19 cellular contexts compared by ENCODE assay signal in genomic region chr2:179239838-179240237, GRCh38. TPM values are rescaled to one million over a fixed set of nuclear protein-coding genes. Genes with fewer than 3 reads are reported as not detected.
DNase-seq lines count a peak whose midpoint lies in the region; ATAC-seq, FAIRE-seq and TF ChIP-seq lines count a peak whose summit lies in the region.
"Had no signal": no experiment of that assay in that cellular context is flagged by ENCODE, and none has a peak within 500 bp of the region (broad histone marks: within the 10 kb centered on the region; RNA-seq: fewer than 3 reads in every experiment).

No MANE protein-coding gene starts in this region.

- no peak overlapping the region for H3K4me3 Mint-ChIP-seq in T-helper 1 cell treated with Interleukin-12 subunit alpha and Interleukin-12 subunit beta and Interleukin-4 antibody, amounts not matched to agents 30 μg/mL and 1 μg/mL, for 36 hours
- H3K4me3 Mint-ChIP-seq: immature natural killer cell had no signal

- no peak for TF ChIP-seq EP300 in A549 (IDR thresholded peaks at IDR 0.05)

- H3K27ac ChIP-seq in A549 (peak overlapping the region; percentile 4 to 50; a peak in 4 of 6 replicates), RWPE2 (ENCODE audit: poor library complexity, severe bottlenecking) (peak overlapping the region; percentile 54), epithelial cell of prostate (peak overlapping the region; percentile 26), spleen (peak overlapping the region in 1 of 8 donors; percentile 27)
- H3K27ac ChIP-seq: 22Rv1 had no signal

- CTCF ChIA-PET in A549 (lab: Yijun Ruan, JAX): interaction anchor here (1.4 kb wide), 1 partner anchor 23 kb away, joined by 3 read pairs; no protein-coding TSS in a partner anchor

- no peak for ATAC-seq in A549
- ATAC-seq in RWPE2 (ENCODE audit: low read depth): no peak

- TF ChIP-seq CTCF in A549 (IDR thresholded peaks at IDR 0.05) (no peak), RWPE2 (IDR thresholded peaks at IDR 0.05; ENCODE audit: poor library complexity, severe bottlenecking) (no peak), spleen (IDR thresholded peaks at IDR 0.05 in 8 of 11, conservative IDR thresholded peaks at IDR 0.05 in 3 of 11) (no peak)

- intact Hi-C loops in spleen (cut with DNase I; ENCODE audit: low total_unique reads): no loop called here

- no peak for TF ChIP-seq RAD21 in A549 (conservative IDR thresholded peaks at IDR 0.05 in 1 of 2, IDR thresholded peaks at IDR 0.05 in 1 of 2)

- H3K36me3 ChIP-seq in RWPE2 (ENCODE audit: low read depth) (no peaks in the 10 kb centered on the region), spleen (no peaks in the 10 kb centered on the region)

- H3K4me2 ChIP-seq in A549: peak overlapping the region; percentile 62

- H3K4me1 ChIP-seq in A549 (peaks cover 37% of the 10 kb centered on the region), RWPE2 (ENCODE audit: insufficient read depth, poor library complexity, severe bottlenecking) (peaks cover 30% of the 10 kb centered on the region), spleen (peaks cover 0 to 75% (median 25%) of the 10 kb centered on the region in 6 donors)

- TF ChIP-seq POLR2A in A549 (IDR thresholded peaks at IDR 0.05; ENCODE audit: low read length) (no peak), spleen (IDR thresholded peaks at IDR 0.05) (no peak)

- FAIRE-seq in A549 (lab: Jason Lieb, UNC): no peak
- FAIRE-seq: TTC549 had no signal

- DNase-seq in T-helper 1 cell (no peak), A549 (ENCODE audit: low read depth in 1 of 2, low spot score in 1 of 2) (no peak), RWPE2 (ENCODE audit: low spot score) (no peak), epithelial cell of prostate (ENCODE audit: low read depth, low spot score) (no peak), spleen (no peak), NCI-H82 (lab: John Stamatoyannopoulos, UW) (no peak)
- no peak for DNase-seq in activated CD8-positive, alpha-beta memory T cell treated with anti-CD3 and anti-CD28 coated beads for 24 hours
- DNase-seq: amygdala; caudate nucleus; immature natural killer cell; Kasumi-1; mucosa of descending colon; NCI-H1092 treated with DMSO at 0.1 percent for 48 hours; NCI-H2081; NCI-H446 treated with DMSO at 0.1 percent for 48 hours; stimulated activated CD4-positive, alpha-beta T cell treated with anti-CD3 and anti-CD28 coated beads, Interleukin-4, amount 100 ng/mL, for 24 hours had no signal

- peaks cover 37% of the 10 kb centered on the region for H3K4me1 Mint-ChIP-seq in T-helper 1 cell treated with Interleukin-12 subunit alpha and Interleukin-12 subunit beta and Interleukin-4 antibody, amounts not matched to agents 30 μg/mL and 1 μg/mL, for 36 hours (ENCODE audit: low read depth)

- no peaks in the 10 kb centered on the region for H3K27me3 ChIP-seq in RWPE2 (ENCODE audit: insufficient read depth, poor library complexity, severe bottlenecking)
- H3K27me3 ChIP-seq in spleen (replicated peaks in 1 of 7): no peaks in the 10 kb centered on the region

- no peaks in the 10 kb centered on the region for H3K9me3 Mint-ChIP-seq in T-helper 1 cell treated with Interleukin-12 subunit alpha and Interleukin-12 subunit beta and Interleukin-4 antibody, amounts not matched to agents 30 μg/mL and 1 μg/mL, for 36 hours

- 58% methylated on average over 2 of the region's 2 CpGs for WGBS in A549 (ENCODE audit: missing lambda C conversion rate)
- 75 to 85% (median 80%) methylated on average over 2 of the region's 2 CpGs for WGBS in spleen, 5 donors

- H3K9me3 ChIP-seq in A549 (no peaks in the 10 kb centered on the region), RWPE2 (ENCODE audit: severe bottlenecking) (no peaks in the 10 kb centered on the region), spleen (no peaks in the 10 kb centered on the region)
- H3K9me3 ChIP-seq: mucosa of descending colon had no signal

- peak overlapping the region; percentile 64 for H3K27ac Mint-ChIP-seq in T-helper 1 cell treated with Interleukin-12 subunit alpha and Interleukin-12 subunit beta and Interleukin-4 antibody, amounts not matched to agents 30 μg/mL and 1 μg/mL, for 36 hours
- H3K27ac Mint-ChIP-seq: immature natural killer cell had no signal

- no peaks in the 10 kb centered on the region for H3K27me3 Mint-ChIP-seq in T-helper 1 cell treated with Interleukin-12 subunit alpha and Interleukin-12 subunit beta and Interleukin-4 antibody, amounts not matched to agents 30 μg/mL and 1 μg/mL, for 36 hours (ENCODE audit: low read depth)

- POLR2A ChIA-PET in A549 (lab: Yijun Ruan, JAX): interaction anchor here (0.9 kb wide), 1 partner anchor 29 kb away, joined by 4 read pairs; no protein-coding TSS in a partner anchor

- no peak overlapping the region for H3K4me3 ChIP-seq in A549
- no peak overlapping the region for H3K4me3 ChIP-seq in RWPE2 (ENCODE audit: severe bottlenecking)
- no peak overlapping the region for H3K4me3 ChIP-seq in spleen
- H3K4me3 ChIP-seq: mucosa of descending colon had no signal

- peaks cover 6% of the 10 kb centered on the region for H3K36me3 Mint-ChIP-seq in T-helper 1 cell treated with Interleukin-12 subunit alpha and Interleukin-12 subunit beta and Interleukin-4 antibody, amounts not matched to agents 30 μg/mL and 1 μg/mL, for 36 hours (ENCODE audit: low read depth)
- H3K36me3 Mint-ChIP-seq: immature natural killer cell had no signal

TF ChIP-seq in A549, 52 proteins besides CTCF, POLR2A, EP300 and RAD21:
- TF ChIP-seq KDM5A (IDR thresholded peaks at IDR 0.05) (no peak), FOSL2 (IDR thresholded peaks at IDR 0.05) (no peak), FOSL2 (CRISPR knock-in tag; IDR thresholded peaks at IDR 0.05) (no peak), MAZ (IDR thresholded peaks at IDR 0.05; ENCODE audit: borderline replicate concordance, low read depth, low read length) (no peak), RARB (CRISPR knock-in tag; IDR thresholded peaks at IDR 0.05) (no peak), EHMT2 (IDR thresholded peaks at IDR 0.05; ENCODE audit: low read depth) (no peak), NFE2L2 (conservative IDR thresholded peaks at IDR 0.05; ENCODE audit: low read length) (no peak)
- TF ChIP-seq, protein P1, sequence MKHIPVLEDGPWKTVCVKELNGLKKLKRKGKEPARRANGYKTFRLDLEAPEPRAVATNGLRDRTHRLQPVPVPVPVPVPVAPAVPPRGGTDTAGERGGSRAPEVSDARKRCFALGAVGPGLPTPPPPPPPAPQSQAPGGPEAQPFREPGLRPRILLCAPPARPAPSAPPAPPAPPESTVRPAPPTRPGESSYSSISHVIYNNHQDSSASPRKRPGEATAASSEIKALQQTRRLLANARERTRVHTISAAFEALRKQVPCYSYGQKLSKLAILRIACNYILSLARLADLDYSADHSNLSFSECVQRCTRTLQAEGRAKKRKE (CRISPR knock-in tag; IDR thresholded peaks at IDR 0.05; ENCODE audit: low read depth): no peak
- TF ChIP-seq, protein P2, sequence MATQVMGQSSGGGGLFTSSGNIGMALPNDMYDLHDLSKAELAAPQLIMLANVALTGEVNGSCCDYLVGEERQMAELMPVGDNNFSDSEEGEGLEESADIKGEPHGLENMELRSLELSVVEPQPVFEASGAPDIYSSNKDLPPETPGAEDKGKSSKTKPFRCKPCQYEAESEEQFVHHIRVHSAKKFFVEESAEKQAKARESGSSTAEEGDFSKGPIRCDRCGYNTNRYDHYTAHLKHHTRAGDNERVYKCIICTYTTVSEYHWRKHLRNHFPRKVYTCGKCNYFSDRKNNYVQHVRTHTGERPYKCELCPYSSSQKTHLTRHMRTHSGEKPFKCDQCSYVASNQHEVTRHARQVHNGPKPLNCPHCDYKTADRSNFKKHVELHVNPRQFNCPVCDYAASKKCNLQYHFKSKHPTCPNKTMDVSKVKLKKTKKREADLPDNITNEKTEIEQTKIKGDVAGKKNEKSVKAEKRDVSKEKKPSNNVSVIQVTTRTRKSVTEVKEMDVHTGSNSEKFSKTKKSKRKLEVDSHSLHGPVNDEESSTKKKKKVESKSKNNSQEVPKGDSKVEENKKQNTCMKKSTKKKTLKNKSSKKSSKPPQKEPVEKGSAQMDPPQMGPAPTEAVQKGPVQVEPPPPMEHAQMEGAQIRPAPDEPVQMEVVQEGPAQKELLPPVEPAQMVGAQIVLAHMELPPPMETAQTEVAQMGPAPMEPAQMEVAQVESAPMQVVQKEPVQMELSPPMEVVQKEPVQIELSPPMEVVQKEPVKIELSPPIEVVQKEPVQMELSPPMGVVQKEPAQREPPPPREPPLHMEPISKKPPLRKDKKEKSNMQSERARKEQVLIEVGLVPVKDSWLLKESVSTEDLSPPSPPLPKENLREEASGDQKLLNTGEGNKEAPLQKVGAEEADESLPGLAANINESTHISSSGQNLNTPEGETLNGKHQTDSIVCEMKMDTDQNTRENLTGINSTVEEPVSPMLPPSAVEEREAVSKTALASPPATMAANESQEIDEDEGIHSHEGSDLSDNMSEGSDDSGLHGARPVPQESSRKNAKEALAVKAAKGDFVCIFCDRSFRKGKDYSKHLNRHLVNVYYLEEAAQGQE (IDR thresholded peaks at IDR 0.05): no peak

RNA-seq across cellular contexts. Expression of gene SESTD1, which starts 24.8 kb away (rescaled TPM):
- polyA plus RNA-seq in A549 (2011; rRNA removed) (26.0 and 39.3 TPM in 2 replicates), A549 (2017; fragmentation: RNase III; extraction: RNeasy Plus Mini Kit Qiagen cat#74134 plus additional on column Dnase treatment) (12.6 to 16.3 TPM (median 12.8 TPM) in 3 replicates), spleen (1 to 10 TPM; 5.5 to 6.2 (median 5.6) TPM)
- 5.7 and 6.4 TPM in 2 replicates for polyA plus RNA-seq in A549 (2012; cell fraction: cytosol; rRNA removed)
- polyA plus RNA-seq in A549 (2012; cell fraction: nucleus; rRNA removed): 2.7 and 5.7 TPM in 2 replicates
- 17.4 and 18.7 TPM in 2 replicates for polyA minus RNA-seq in A549 (2011; rRNA and poly(A)+ RNA removed)
- total RNA-seq in spleen: 10 to 100 TPM; 19.9 to 51.7 (median 34.6) TPM
